11 cellular contexts compared by ENCODE assay signal in the genomic region with DNA sequence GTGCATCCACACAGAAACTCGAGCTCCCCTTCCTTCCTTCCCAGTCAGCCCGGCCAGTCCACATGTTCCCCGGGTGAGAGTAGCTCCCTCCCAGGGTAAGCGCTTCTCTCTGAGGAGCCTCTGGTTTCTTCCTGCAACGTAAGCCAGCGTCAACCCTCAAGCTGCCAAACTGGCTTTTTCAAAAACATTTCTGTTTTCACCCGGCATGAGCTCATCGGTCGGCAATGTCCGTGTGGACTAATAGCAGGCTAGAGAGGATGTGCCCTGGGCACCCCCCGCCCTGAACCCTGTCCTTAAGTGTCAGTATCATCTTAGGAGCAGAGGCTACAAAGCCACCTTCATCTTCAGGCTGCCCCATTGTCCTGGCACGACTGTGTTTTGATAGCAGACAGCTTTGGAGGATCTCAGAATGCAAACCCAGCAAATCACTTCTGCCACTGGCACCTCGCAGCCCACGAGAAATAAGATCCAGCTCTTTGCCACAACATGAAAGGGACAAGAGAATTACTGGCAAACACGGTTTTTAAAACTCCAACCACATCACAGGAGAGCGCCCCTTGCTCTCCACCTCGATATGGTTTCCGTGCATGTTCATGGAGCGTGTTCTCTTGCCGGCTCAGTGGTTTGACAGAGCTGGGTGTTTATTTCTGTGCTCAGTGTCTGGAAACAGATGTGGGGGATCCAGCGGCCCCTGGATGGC. TPM values are rescaled to one million over a fixed set of nuclear protein-coding genes. Genes with fewer than 3 reads are reported as not detected.
DNase-seq lines count a peak whose midpoint lies in the region; ATAC-seq and TF ChIP-seq lines count a peak whose summit lies in the region.
"Had no signal": no experiment of that assay in that cellular context is flagged by ENCODE, and none has a peak within 500 bp of the region (broad histone marks: within the 10 kb centered on the region; RNA-seq: fewer than 3 reads in every experiment).

No MANE protein-coding gene starts in this region.

- peak overlapping the region; percentile 42 for H3K18ac ChIP-seq in neuronal stem cell (ENCODE audit: low read length)

- H3K4me3 ChIP-seq in neuronal stem cell (ENCODE audit: low read length in 2 of 2): no peak overlapping the region

- no peak overlapping the region for H3K14ac ChIP-seq in neuronal stem cell (ENCODE audit: low read length)

- ATAC-seq in HG03439 (IDR thresholded peaks at IDR 0.05; ENCODE audit: unreplicated experiment): no peak
- no peak for ATAC-seq in activated naive CD8-positive, alpha-beta T cell treated with anti-CD3 and anti-CD28 coated beads, Interleukin-2, amount 50 U/mL, for 24 hours
- ATAC-seq in GM19467 (IDR thresholded peaks at IDR 0.05; ENCODE audit: unreplicated experiment): no peak
- ATAC-seq: activated CD4-positive, CD25-positive, alpha-beta regulatory T cell treated with anti-CD3 and anti-CD28 coated beads, Interleukin-2, amount 50 U/mL, for 24 hours had no signal

- no peak overlapping the region for H3K9ac ChIP-seq in neuronal stem cell (ENCODE audit: low read depth, low read length, poor library complexity)

- no peaks in the 10 kb centered on the region for H3K9me3 ChIP-seq in neuronal stem cell (replicated peaks in 1 of 2; ENCODE audit: control insufficient read depth in 2 of 2, insufficient read depth in 1 of 2, low read depth in 1 of 2, low read length in 2 of 2)

- H3K27ac ChIP-seq in RWPE1 (peak overlapping the region; percentile 19), neuronal stem cell (replicated peaks; ENCODE audit: low read length) (no peak overlapping the region)

- no peak overlapping the region for H4K8ac ChIP-seq in neuronal stem cell (ENCODE audit: low read depth, low read length)

- no peak for TF ChIP-seq CTCF in RWPE1 (conservative IDR thresholded peaks at IDR 0.05; ENCODE audit: low read depth)

- no peak overlapping the region for H3K4ac ChIP-seq in neuronal stem cell (ENCODE audit: low read length)

- no peak overlapping the region for H2BK15ac ChIP-seq in neuronal stem cell (ENCODE audit: low read length)

- H2AK5ac ChIP-seq in neuronal stem cell (ENCODE audit: low read depth, low read length): peak overlapping the region; percentile 40

- DNase-seq in AG08395 (ENCODE audit: low spot score): peak; percentile 90
- DNase-seq in RWPE1 (ENCODE audit: low spot score): no peak
- peak; percentile 70 for DNase-seq in fibroblast of the conjunctiva (ENCODE audit: low read depth)
- DNase-seq in neuronal stem cell (ENCODE audit: low spot score): no peak
- no peak for DNase-seq in activated naive CD8-positive, alpha-beta T cell treated with anti-CD3 and anti-CD28 coated beads, Interleukin-2, amount 50 U/mL, for 24 hours
- no peak for DNase-seq in stimulated activated CD4-positive, alpha-beta T cell treated with anti-CD3 and anti-CD28 coated beads, Interleukin-1b, Interleukin-23, amount 100 ng/mL, for 48 hours
- DNase-seq: midbrain had no signal

- POLR2A ChIA-PET in RWPE1 (lab: Yijun Ruan, JAX; ENCODE audit: low non-redundant PET): no interaction called here

- no peak overlapping the region for H2BK12ac ChIP-seq in neuronal stem cell (ENCODE audit: low read length)

- WGBS in neuronal stem cell (ENCODE audit: extremely low coverage in 2 of 2, insufficient read length in 2 of 2, insufficient replicate concordance in 1 of 2), 2 donors: no CpG with 5 or more reads among the region's 21 CpGs

- H3K36me3 ChIP-seq in neuronal stem cell (replicated peaks in 1 of 2; ENCODE audit: control insufficient read depth in 2 of 2, insufficient read depth in 2 of 2, low read length in 2 of 2): no peaks in the 10 kb centered on the region

- H3K23ac ChIP-seq in neuronal stem cell (ENCODE audit: low read depth, low read length, poor library complexity): no peak overlapping the region

- no peak overlapping the region for H2AFZ ChIP-seq in neuronal stem cell (ENCODE audit: low read length)

- no peak overlapping the region for H3K4me3 Mint-ChIP-seq in activated naive CD8-positive, alpha-beta T cell treated with anti-CD3 and anti-CD28 coated beads, Interleukin-2, amount 50 U/mL, for 24 hours

- no peaks in the 10 kb centered on the region for H3K79me1 ChIP-seq in neuronal stem cell (ENCODE audit: low read depth, low read length)

- peaks cover 37% of the 10 kb centered on the region for H3K27me3 Mint-ChIP-seq in activated naive CD8-positive, alpha-beta T cell treated with anti-CD3 and anti-CD28 coated beads, Interleukin-2, amount 50 U/mL, for 24 hours

- no peaks in the 10 kb centered on the region for H3K9me3 Mint-ChIP-seq in activated naive CD8-positive, alpha-beta T cell treated with anti-CD3 and anti-CD28 coated beads, Interleukin-2, amount 50 U/mL, for 24 hours

- CTCF ChIA-PET in RWPE1 (lab: Yijun Ruan, JAX): interaction anchor here (1.0 kb wide), 1 partner anchor 119 kb away, joined by 3 read pairs; no protein-coding TSS in a partner anchor

- H2BK120ac ChIP-seq in neuronal stem cell (ENCODE audit: low read depth, low read length): no peak overlapping the region

- no peak overlapping the region for H2BK5ac ChIP-seq in neuronal stem cell (ENCODE audit: low read length)

- peaks cover 0 to 41% (median 0%) of the 10 kb centered on the region in 3 experiments for H3K27me3 ChIP-seq in neuronal stem cell (ENCODE audit: control insufficient read depth in 3 of 3, insufficient read depth in 3 of 3, low read depth in 1 of 3, low read length in 3 of 3)

- no peaks in the 10 kb centered on the region for H3K36me3 Mint-ChIP-seq in activated naive CD8-positive, alpha-beta T cell treated with anti-CD3 and anti-CD28 coated beads, Interleukin-2, amount 50 U/mL, for 24 hours (ENCODE audit: low read depth)
- H3K36me3 Mint-ChIP-seq: CD14-positive monocyte had no signal

- H4K91ac ChIP-seq in neuronal stem cell (ENCODE audit: low read depth, low read length, poor library complexity): no peak overlapping the region

- no peak overlapping the region for H3K27ac Mint-ChIP-seq in activated naive CD8-positive, alpha-beta T cell treated with anti-CD3 and anti-CD28 coated beads, Interleukin-2, amount 50 U/mL, for 24 hours
- H3K27ac Mint-ChIP-seq: CD14-positive monocyte had no signal

- no peak overlapping the region for H3K4me2 ChIP-seq in neuronal stem cell (ENCODE audit: insufficient read depth, low read length, poor library complexity, severe bottlenecking)

- H3K4me1 ChIP-seq in neuronal stem cell (ENCODE audit: control insufficient read depth in 2 of 2, insufficient read depth in 1 of 2, low read depth in 1 of 2, low read length in 2 of 2): peaks cover 8 to 19% of the 10 kb centered on the region in 2 donors

- peaks cover 2% of the 10 kb centered on the region for H3K4me1 Mint-ChIP-seq in activated naive CD8-positive, alpha-beta T cell treated with anti-CD3 and anti-CD28 coated beads, Interleukin-2, amount 50 U/mL, for 24 hours

RNA-seq across cellular contexts. Expression of a gene that starts 9.9 kb away (rescaled TPM):
- polyA plus RNA-seq in neuronal stem cell (2013, experiment 1 of 2): 0.52 TPM
- polyA plus RNA-seq in neuronal stem cell (2013, experiment 2 of 2): 0.64 TPM
- polyA plus RNA-seq: CD14-positive monocyte had no signal

RNA-seq across cellular contexts. Expression of a gene that starts 29.6 kb away (rescaled TPM):
- polyA plus RNA-seq in neuronal stem cell (2013, experiment 1 of 2): 0.13 TPM
- 0.08 TPM for polyA plus RNA-seq in neuronal stem cell (2013, experiment 2 of 2)

Comparison
In these comparisons a context has a peak if more than half of its experiments do, and no peak if none do; other contexts are left out.
1. DNase-seq: peak in AG08395 (single experiment) and fibroblast of the conjunctiva (single experiment); none in RWPE1 (single experiment), neuronal stem cell (single experiment), activated naive CD8-positive, alpha-beta T cell treated with anti-CD3 and anti-CD28 coated beads, Interleukin-2, amount 50 U/mL, for 24 hours (single experiment) and stimulated activated CD4-positive, alpha-beta T cell treated with anti-CD3 and anti-CD28 coated beads, Interleukin-1b, Interleukin-23, amount 100 ng/mL, for 48 hours (single experiment).